ENCODE assay signal across 9 cellular contexts in genomic region chr1:202105571-202106339, GRCh38. TPM values are rescaled to one million over a fixed set of nuclear protein-coding genes. Genes with fewer than 3 reads are reported as not detected.
DNase-seq lines count a peak whose midpoint lies in the region; ATAC-seq and TF ChIP-seq lines count a peak whose summit lies in the region.
"Had no signal": no experiment of that assay in that cellular context is flagged by ENCODE, and none has a peak within 500 bp of the region (broad histone marks: within the 10 kb centered on the region; RNA-seq: fewer than 3 reads in every experiment).

No MANE protein-coding gene starts in this region.

- intact Hi-C loops in HCT116 (cut with micrococcal nuclease), result loop anchor here (5.0 kb wide), 2 partner anchors 48 to 393 kb away; no protein-coding TSS in a partner anchor

- ATAC-seq in HCT116, result peak; percentile 83
- no peak for ATAC-seq in GM18519 (IDR thresholded peaks at IDR 0.05; ENCODE audit: low FRiP score, unreplicated experiment)

- no peaks in the 10 kb centered on the region for H4K20me1 ChIP-seq in HCT116 (ENCODE audit: insufficient read depth)

- no peak overlapping the region for H4K91ac ChIP-seq in neuronal stem cell (ENCODE audit: low read depth, low read length, poor library complexity)

- H4K8ac ChIP-seq in neuronal stem cell (ENCODE audit: low read depth, low read length), result no peak overlapping the region

- no peak overlapping the region for H2BK12ac ChIP-seq in neuronal stem cell (ENCODE audit: low read length)

- H3K18ac ChIP-seq in neuronal stem cell (ENCODE audit: low read length), result peak overlapping the region; percentile 92

- DNase-seq in HCT116 (ENCODE audit: low read depth, low spot score), result peak; percentile 88
- DNase-seq in NCI-H82 (lab: John Stamatoyannopoulos, UW), result peak; percentile 97
- DNase-seq in neuronal stem cell (ENCODE audit: low spot score), result peak; percentile 75
- no peak for DNase-seq in OCI-M2 (lab: John Stamatoyannopoulos, UW; ENCODE audit: unreplicated experiment)
- no peak for DNase-seq in mesenteric fat pad (ENCODE audit: low spot score)
- no peak for DNase-seq in superior temporal gyrus (ENCODE audit: extremely low spot score)
- DNase-seq: activated B cell treated with CpG ODN at 0.5 μM for 24 hours had no signal

- H3K9ac ChIP-seq in HCT116 (ENCODE audit: low read length), result peak overlapping the region; percentile 39
- H3K9ac ChIP-seq in neuronal stem cell (ENCODE audit: low read depth, low read length, poor library complexity), result no peak overlapping the region

- no peaks in the 10 kb centered on the region for H3K79me1 ChIP-seq in neuronal stem cell (ENCODE audit: low read depth, low read length)

- H2BK120ac ChIP-seq in neuronal stem cell (ENCODE audit: low read depth, low read length), result no peak overlapping the region

- peak overlapping the region; percentile 78 for H3K4me2 ChIP-seq in HCT116 (ENCODE audit: low read length)
- peak overlapping the region; percentile 55 for H3K4me2 ChIP-seq in neuronal stem cell (ENCODE audit: insufficient read depth, low read length, poor library complexity, severe bottlenecking)

- no peak overlapping the region for H3K23ac ChIP-seq in neuronal stem cell (ENCODE audit: low read depth, low read length, poor library complexity)

- H3K14ac ChIP-seq in neuronal stem cell (ENCODE audit: low read length), result no peak overlapping the region

- H3K9me2 ChIP-seq in HCT116 (ENCODE audit: insufficient read depth), result no peaks in the 10 kb centered on the region

- BruUV-seq in HCT116 (replicated peaks; lab: Mats Ljungman, UMichigan), result TSS peak; percentile 100

- H2AFZ ChIP-seq in HCT116 (ENCODE audit: low read depth, low read length, poor library complexity, severe bottlenecking), result no peak overlapping the region
- H2AFZ ChIP-seq in neuronal stem cell (ENCODE audit: low read length), result peak overlapping the region; percentile 85

- H3K4me3 ChIP-seq in HCT116 (replicated peaks in 1 of 2; ENCODE audit: low read depth in 1 of 2, low read length in 2 of 2) (peak overlapping the region; percentile 22 to 40), ectodermal cell (ENCODE audit: insufficient read depth, low read depth, low read length) (no peak overlapping the region), neuronal stem cell (ENCODE audit: low read length in 2 of 2) (peak overlapping the region in 1 of 2 donors; percentile 7)

- H3K4ac ChIP-seq in neuronal stem cell (ENCODE audit: low read length), result no peak overlapping the region

- no peak for TF ChIP-seq CTCF in HCT116 (IDR thresholded peaks at IDR 0.05 in 2 of 3, conservative IDR thresholded peaks at IDR 0.05 in 1 of 3; ENCODE audit: borderline replicate concordance in 1 of 3, insufficient read depth in 1 of 3, low read depth in 2 of 3, low read length in 2 of 3)

- peak overlapping the region; percentile 90 for H2AK5ac ChIP-seq in neuronal stem cell (ENCODE audit: low read depth, low read length)

- peaks cover 58 to 71% of the 10 kb centered on the region in 2 experiments for H3K4me1 ChIP-seq in HCT116 (ENCODE audit: control insufficient read depth in 1 of 2, insufficient read depth in 2 of 2, low read length in 2 of 2)
- peaks cover 39% of the 10 kb centered on the region for H3K4me1 ChIP-seq in ectodermal cell (ENCODE audit: control insufficient read depth, insufficient read depth, low read length)
- H3K4me1 ChIP-seq in neuronal stem cell (ENCODE audit: control insufficient read depth in 2 of 2, insufficient read depth in 1 of 2, low read depth in 1 of 2, low read length in 2 of 2), result peaks cover 23 to 37% of the 10 kb centered on the region in 2 donors

- RAD21 ChIA-PET in HCT116 (lab: Charles Lee; ENCODE audit: low non-redundant PET in 1 of 2, low total read pairs in 2 of 2, uncharacterized antibody in 2 of 2, unreplicated experiment in 2 of 2), result interaction anchor here (0.9 to 1.7 kb wide), 6 partner anchors 13 to 99 kb away, joined by 3 to 7 read pairs (median 4); partner anchors contain the start of gene ELF3 (in 2 of the 2)

- no peak overlapping the region for H2BK15ac ChIP-seq in neuronal stem cell (ENCODE audit: low read length)

- H2BK5ac ChIP-seq in neuronal stem cell (ENCODE audit: low read length), result peak overlapping the region; percentile 93

- no peaks in the 10 kb centered on the region for H3K79me2 ChIP-seq in HCT116 (ENCODE audit: insufficient read depth, low read length)

- H3K9me3 ChIP-seq in HCT116 (ENCODE audit: control insufficient read depth in 1 of 2, insufficient read depth in 1 of 2, low read depth in 1 of 2, low read length in 2 of 2) (no peaks in the 10 kb centered on the region), ectodermal cell (ENCODE audit: control insufficient read depth, low read length) (no peaks in the 10 kb centered on the region), neuronal stem cell (replicated peaks in 1 of 2; ENCODE audit: control insufficient read depth in 2 of 2, insufficient read depth in 1 of 2, low read depth in 1 of 2, low read length in 2 of 2) (no peaks in the 10 kb centered on the region)

- H3K36me3 ChIP-seq in HCT116 (ENCODE audit: control insufficient read depth in 1 of 2, insufficient read depth in 2 of 2, low read length in 2 of 2) (no peaks in the 10 kb centered on the region), ectodermal cell (ENCODE audit: control insufficient read depth, insufficient read depth, low read length) (no peaks in the 10 kb centered on the region), neuronal stem cell (replicated peaks in 1 of 2; ENCODE audit: control insufficient read depth in 2 of 2, insufficient read depth in 2 of 2, low read length in 2 of 2) (no peaks in the 10 kb centered on the region)

- CTCF ChIA-PET in HCT116 (lab: Charles Lee), result interaction anchor here (1.1 to 3.9 kb wide), 5 partner anchors 9 to 106 kb away, joined by 3 to 26 read pairs (median 7); partner anchors contain the start of gene ELF3

- POLR2A ChIA-PET in HCT116 (lab: Charles Lee), result interaction anchor here (0.9 to 5.0 kb wide), 12 partner anchors 8 to 95 kb away, joined by 3 to 72 read pairs (median 4); partner anchors contain the start of gene ELF3

- H3K27ac ChIP-seq in HCT116 (ENCODE audit: low read depth, low read length) (peak overlapping the region; percentile 86), ectodermal cell (ENCODE audit: insufficient read depth, low read depth, low read length, poor library complexity, severe bottlenecking) (peak overlapping the region; percentile 79), neuronal stem cell (replicated peaks; ENCODE audit: low read length) (peak overlapping the region; percentile 85)

- H3K27me3 ChIP-seq in HCT116 (ENCODE audit: insufficient read depth, low read length), result no peaks in the 10 kb centered on the region
- no peaks in the 10 kb centered on the region for H3K27me3 ChIP-seq in ectodermal cell (ENCODE audit: control insufficient read depth, insufficient read depth, low read length, poor library complexity, severe bottlenecking)
- H3K27me3 ChIP-seq in neuronal stem cell (ENCODE audit: control insufficient read depth in 3 of 3, insufficient read depth in 3 of 3, low read depth in 1 of 3, low read length in 3 of 3), result peaks cover 0 to 7% (median 0%) of the 10 kb centered on the region in 3 experiments

- WGBS in ectodermal cell, 2 experiments, result 18 to 24% methylated on average over 9 to 10 of the region's 10 CpGs
- WGBS in neuronal stem cell (ENCODE audit: extremely low coverage in 2 of 2, insufficient read length in 2 of 2, insufficient replicate concordance in 1 of 2), 2 donors, result no CpG with 5 or more reads among the region's 10 CpGs

- no peak for TF ChIP-seq POLR2A in HCT116 (IDR thresholded peaks at IDR 0.05; ENCODE audit: borderline replicate concordance, extremely low read depth, insufficient read depth, insufficient read length)

- no peak for TF ChIP-seq RAD21 in HCT116 (IDR thresholded peaks at IDR 0.05; ENCODE audit: low read depth)

TF ChIP-seq in HCT116, 20 proteins besides CTCF, POLR2A, EP300 and RAD21:
- TF ChIP-seq POLR2AphosphoS5 (IDR thresholded peaks at IDR 0.05; ENCODE audit: low read depth, low read length) (peak; percentile 74), TCF7L2 (IDR thresholded peaks at IDR 0.05; ENCODE audit: borderline replicate concordance, extremely low read depth, insufficient read depth, insufficient read length) (peak; percentile 24), ELF1 (IDR thresholded peaks at IDR 0.05; ENCODE audit: borderline replicate concordance, low read depth) (no peak)

RNA-seq across cellular contexts. Expression of gene GPR37L1, which starts 17.0 kb away (rescaled TPM):
- total RNA-seq in HCT116 (2021; ENCODE audit: unreplicated experiment), result 0.10 TPM
- 0.16 and 0.19 TPM in 2 replicates for polyA plus RNA-seq in HCT116 (2012)
- 0.31 TPM for polyA plus RNA-seq in ectodermal cell (2013, experiment 1 of 4)
- 0.25 TPM for polyA plus RNA-seq in ectodermal cell (2013, experiment 2 of 4)
- 0.32 TPM for polyA plus RNA-seq in ectodermal cell (2013, experiment 3 of 4)
- 0.36 TPM for polyA plus RNA-seq in ectodermal cell (2013, experiment 4 of 4)
- 0.06 TPM for polyA plus RNA-seq in neuronal stem cell (2013, experiment 1 of 2)
- polyA plus RNA-seq in neuronal stem cell (2013, experiment 2 of 2), result 0.08 TPM
- total RNA-seq in mesenteric fat pad, result not detected
- total RNA-seq: activated B cell treated with CpG ODN at 0.5 μM for 24 hours had no signal

RNA-seq across cellular contexts. Expression of gene ARL8A, which starts 38.8 kb away (rescaled TPM):
- 45.6 TPM for total RNA-seq in HCT116 (2021; ENCODE audit: unreplicated experiment)
- polyA plus RNA-seq in HCT116 (2012), result 35.2 and 36.4 TPM in 2 replicates
- 32.2 TPM for polyA plus RNA-seq in ectodermal cell (2013, experiment 1 of 4)
- 33.4 TPM for polyA plus RNA-seq in ectodermal cell (2013, experiment 2 of 4)
- 33.8 TPM for polyA plus RNA-seq in ectodermal cell (2013, experiment 3 of 4)
- polyA plus RNA-seq in ectodermal cell (2013, experiment 4 of 4), result 41.1 TPM
- 33.4 TPM for polyA plus RNA-seq in neuronal stem cell (2013, experiment 1 of 2)
- 32.1 TPM for polyA plus RNA-seq in neuronal stem cell (2013, experiment 2 of 2)
- total RNA-seq in mesenteric fat pad, result 106 TPM

RNA-seq across cellular contexts. Expression of gene PTPN7, which starts 54.6 kb away (rescaled TPM):
- total RNA-seq in HCT116 (2021; ENCODE audit: unreplicated experiment), result 0.76 TPM
- polyA plus RNA-seq in HCT116 (2012), result 0.12 and 0.25 TPM in 2 replicates
- not detected for polyA plus RNA-seq in ectodermal cell (2013, experiment 1 of 4)
- not detected for polyA plus RNA-seq in ectodermal cell (2013, experiment 2 of 4)
- polyA plus RNA-seq in ectodermal cell (2013, experiment 3 of 4), result not detected
- polyA plus RNA-seq in ectodermal cell (2013, experiment 4 of 4), result 0.12 TPM
- polyA plus RNA-seq in neuronal stem cell (2013, experiment 1 of 2), result not detected
- not detected for polyA plus RNA-seq in neuronal stem cell (2013, experiment 2 of 2)
- 3.0 TPM for total RNA-seq in mesenteric fat pad

Comparison
In these comparisons a context has a peak if more than half of its experiments do, and no peak if none do; other contexts are left out.
1. DNase-seq: peak in HCT116 (single experiment), NCI-H82 (single experiment) and neuronal stem cell (single experiment); none in OCI-M2 (single experiment), mesenteric fat pad (single experiment) and superior temporal gyrus (single experiment).
2. Peak in every context shown above with its lines, with median percentiles within 50 percentile points of each other: H3K27ac ChIP-seq.